1 cellular context compared by ENCODE assay signal in genomic region chr4:77172336-77172735, GRCh38.
TF ChIP-seq lines count a peak whose summit lies in the region.

No MANE protein-coding gene starts in this region.

TF ChIP-seq in HCT116, 20 proteins besides CTCF, POLR2A, EP300 and RAD21 (continued from another document):
- TF ChIP-seq REST (IDR thresholded peaks at IDR 0.05; ENCODE audit: low read depth) (no peak), ELF1 (IDR thresholded peaks at IDR 0.05; ENCODE audit: borderline replicate concordance, low read depth) (no peak), YY1 (IDR thresholded peaks at IDR 0.05; ENCODE audit: extremely low read depth, insufficient replicate concordance, low read depth, low read length) (no peak), EZH2 (IDR thresholded peaks at IDR 0.05) (no peak), ATF3 (IDR thresholded peaks at IDR 0.05) (no peak), FOSL1 (IDR thresholded peaks at IDR 0.05; ENCODE audit: low read depth) (no peak), SP1 (IDR thresholded peaks at IDR 0.05; ENCODE audit: low read depth) (no peak)
